In genomic region chr12:31655208-31655607, GRCh38 we compare ENCODE assay signal across 19 cellular contexts. TPM values are rescaled to one million over a fixed set of nuclear protein-coding genes. Genes with fewer than 3 reads are reported as not detected.
A peak's percentile ranks its signal among the peaks of the same experiment; 100 is the strongest.
DNase-seq lines count a peak whose midpoint lies in the region; ATAC-seq, FAIRE-seq and TF ChIP-seq lines count a peak whose summit lies in the region.
"Had no signal": no experiment of that assay in that cellular context is flagged by ENCODE, and none has a peak within 500 bp of the region (broad histone marks: within the 10 kb centered on the region; RNA-seq: fewer than 3 reads in every experiment).

No MANE protein-coding gene starts in this region.

- ATAC-seq in GM23338 (no peak), K562 (no peak), GM18858 (IDR thresholded peaks at IDR 0.05; ENCODE audit: unreplicated experiment) (no peak), right lobe of liver (no peak)
- ATAC-seq: A549, HepG2 had no signal

- no peak overlapping the region for H3K27ac Mint-ChIP-seq in GM23338
- H3K27ac Mint-ChIP-seq: CD4-positive, alpha-beta memory T cell; H9 had no signal

- peak; percentile 61 for DNase-seq in ELF-1 (ENCODE audit: low read depth, low spot score)
- no peak for DNase-seq in GM23338 (ENCODE audit: low spot score)
- DNase-seq in K562 (ENCODE audit: extremely low read depth in 1 of 4, low spot score in 3 of 4): no peak
- DNase-seq in right lobe of liver: no peak
- DNase-seq in amniotic stem cell (lab: John Stamatoyannopoulos, UW): no peak
- DNase-seq: BE2C; CD4-positive, alpha-beta memory T cell; DMS153; DMS79 treated with DMSO at 0.1 percent for 48 hours; EL; GDM1; GOT3; H9 had no signal

- in situ Hi-C loops in K562 (cut with MboI): loop anchor here (5.0 kb wide), 1 partner anchor 652 kb away; no protein-coding TSS in a partner anchor

- no peaks in the 10 kb centered on the region for H3K9me3 Mint-ChIP-seq in GM23338
- H3K9me3 Mint-ChIP-seq: CD4-positive, alpha-beta memory T cell; H9 had no signal

- H3F3A ChIP-seq in GM23338 (replicated peaks; ENCODE audit: low read depth): peaks cover 3% of the 10 kb centered on the region

- H3K36me3 ChIP-seq in GM23338 (ENCODE audit: insufficient read depth): no peaks in the 10 kb centered on the region
- H3K36me3 ChIP-seq in K562 (ENCODE audit: control insufficient read depth, insufficient read depth, low read length): no peaks in the 10 kb centered on the region
- H3K36me3 ChIP-seq in mesodermal cell (ENCODE audit: control insufficient read depth, insufficient read depth, low read length): no peaks in the 10 kb centered on the region
- no peaks in the 10 kb centered on the region for H3K36me3 ChIP-seq in right lobe of liver
- H3K36me3 ChIP-seq: BE2C had no signal

- CTCF ChIA-PET in K562 (lab: Yijun Ruan, JAX; ENCODE audit: low intra/inter-chr PET ratio): no interaction called here

- TF ChIP-seq EP300 in K562 (IDR thresholded peaks at IDR 0.05; ENCODE audit: low read length): no peak

- TF ChIP-seq RAD21 in K562 (CRISPR knock-in tag; conservative IDR thresholded peaks at IDR 0.05 in 1 of 2, IDR thresholded peaks at IDR 0.05 in 1 of 2): no peak

- no peaks in the 10 kb centered on the region for H3K36me3 Mint-ChIP-seq in GM23338 (ENCODE audit: low read depth)

- intact Hi-C loops in K562 (cut with micrococcal nuclease): loop anchor here (5.0 to 10.0 kb wide), 3 partner anchors 77 to 1100 kb away; partner anchors contain the start of gene YARS2
- intact Hi-C loops in right lobe of liver (cut with DNase I): no loop called here

- no peak for FAIRE-seq in K562 (lab: Jason Lieb, UNC)
- FAIRE-seq: A549, D721Med, HepG2 had no signal

- H3K27me3 Mint-ChIP-seq in GM23338 (ENCODE audit: insufficient read depth, low read depth, poor library complexity): peaks cover 8% of the 10 kb centered on the region
- H3K27me3 Mint-ChIP-seq: CD4-positive, alpha-beta memory T cell had no signal

- no peaks in the 10 kb centered on the region for H3K27me3 ChIP-seq in GM23338 (ENCODE audit: insufficient read depth)
- H3K27me3 ChIP-seq in K562 (ENCODE audit: control insufficient read depth in 2 of 2, insufficient read depth in 2 of 2, low read length in 2 of 2): no peaks in the 10 kb centered on the region
- no peaks in the 10 kb centered on the region for H3K27me3 ChIP-seq in right lobe of liver
- H3K27me3 ChIP-seq: BE2C had no signal

- H2AFZ ChIP-seq in GM23338: 0 out of 2 replicates have a peak overlapping the region, but pooled peaks have one; percentile 8
- peak overlapping the region; percentile 82 for H2AFZ ChIP-seq in K562 (ENCODE audit: low read depth, low read length)

- H3K9me3 ChIP-seq in K562 (replicated peaks; ENCODE audit: control insufficient read depth, insufficient read depth, low read depth, low read length): no peaks in the 10 kb centered on the region
- no peaks in the 10 kb centered on the region for H3K9me3 ChIP-seq in mesodermal cell (ENCODE audit: control insufficient read depth, low read length)
- H3K9me3 ChIP-seq in right lobe of liver: no peaks in the 10 kb centered on the region
- H3K9me3 ChIP-seq: A549, BE2C had no signal

- TF ChIP-seq POLR2A in K562 (conservative IDR thresholded peaks at IDR 0.05) (no peak), right lobe of liver (IDR thresholded peaks at IDR 0.05) (no peak)

- no TSS peak for BruUV-seq in K562 (replicated peaks; lab: Mats Ljungman, UMichigan)

- peaks cover 7% of the 10 kb centered on the region for H3K4me1 Mint-ChIP-seq in GM23338

- H3K9me1 ChIP-seq in K562 (ENCODE audit: control insufficient read depth, insufficient read depth, low read length): no peaks in the 10 kb centered on the region

- H3K4me3 ChIP-seq in GM23338 (no peak overlapping the region), K562 (no peak overlapping the region), mesodermal cell (ENCODE audit: extremely low read depth, insufficient read depth, low read length, poor library complexity, severe bottlenecking) (no peak overlapping the region), right lobe of liver (no peak overlapping the region)
- H3K4me3 ChIP-seq: A549 had no signal

- H4K20me1 ChIP-seq in GM23338 (replicated peaks; ENCODE audit: insufficient read depth): no peaks in the 10 kb centered on the region
- H4K20me1 ChIP-seq in K562 (replicated peaks; ENCODE audit: control insufficient read depth, insufficient read depth, low read length): no peaks in the 10 kb centered on the region

- no peaks in the 10 kb centered on the region for H3K9me2 ChIP-seq in GM23338 (ENCODE audit: insufficient read depth)

- 15% methylated on average over 4 of the region's 4 CpGs for WGBS in K562 (ENCODE audit: insufficient coverage, low coverage, missing lambda C conversion rate)
- 76 to 84% methylated on average over 4 of the region's 4 CpGs for WGBS in mesodermal cell (ENCODE audit: insufficient coverage in 2 of 2), 2 experiments
- 88% methylated on average over 4 of the region's 4 CpGs for WGBS in right lobe of liver (ENCODE audit: insufficient coverage, low coverage, low lambda C conversion rate, missing lambda C conversion rate)

- H3K4me2 ChIP-seq in GM23338: no peak overlapping the region
- no peak overlapping the region for H3K4me2 ChIP-seq in K562 (ENCODE audit: insufficient read depth, low read length)
- H3K4me2 ChIP-seq: A549 had no signal

- no peak overlapping the region for H3K27ac ChIP-seq in GM23338 (ENCODE audit: low read depth)
- no peak overlapping the region for H3K27ac ChIP-seq in K562 (ENCODE audit: extremely low read depth, low read depth, low read length)
- H3K27ac ChIP-seq in mesodermal cell (ENCODE audit: low read depth, low read length, severe bottlenecking): peak overlapping the region; percentile 41
- no peak overlapping the region for H3K27ac ChIP-seq in right lobe of liver
- H3K27ac ChIP-seq: A549, C4-2B had no signal

- no peak for TF ChIP-seq CTCF in GM23338 (conservative IDR thresholded peaks at IDR 0.05; ENCODE audit: low read depth in 2 of 2)
- TF ChIP-seq CTCF in K562 (IDR thresholded peaks at IDR 0.05 in 2 of 3, conservative IDR thresholded peaks at IDR 0.05 in 1 of 3; ENCODE audit: insufficient read depth in 2 of 3, low read depth in 1 of 3, low read length in 3 of 3): no peak
- no peak for TF ChIP-seq CTCF in right lobe of liver (IDR thresholded peaks at IDR 0.05)

- POLR2A ChIA-PET in K562 (lab: Yijun Ruan, JAX): no interaction called here

- H3K79me2 ChIP-seq in GM23338 (replicated peaks; ENCODE audit: insufficient read depth) (no peaks in the 10 kb centered on the region), K562 (ENCODE audit: control insufficient read depth, insufficient read depth, low read length) (no peaks in the 10 kb centered on the region)

- no peak overlapping the region for H3K9ac ChIP-seq in K562 (ENCODE audit: insufficient read depth in 1 of 2, low read depth in 2 of 2, low read length in 2 of 2)

- no peak overlapping the region for H3K4me3 Mint-ChIP-seq in GM23338
- H3K4me3 Mint-ChIP-seq: CD4-positive, alpha-beta memory T cell; H9 had no signal

- H3K4me1 ChIP-seq in GM23338 (ENCODE audit: insufficient read depth) (peaks cover 10% of the 10 kb centered on the region; the same call in 1 of the 2 replicates), K562 (replicated peaks in 1 of 2; ENCODE audit: control insufficient read depth in 2 of 2, insufficient read depth in 2 of 2, low read length in 2 of 2) (peaks cover 3 to 6% of the 10 kb centered on the region in 2 experiments; a peak in 3 of 5 replicates), mesodermal cell (ENCODE audit: control insufficient read depth, insufficient read depth, low read length, poor library complexity, severe bottlenecking) (peaks cover 8% of the 10 kb centered on the region), right lobe of liver (no peaks in the 10 kb centered on the region)

TF ChIP-seq in GM23338, 12 proteins besides CTCF, POLR2A, EP300 and RAD21 (continues in another document):
- TF ChIP-seq JUNB (IDR thresholded peaks at IDR 0.05; ENCODE audit: unreplicated experiment): no peak

TF ChIP-seq in K562, 482 proteins besides CTCF, POLR2A, EP300 and RAD21 (continues in another document):
- TF ChIP-seq PKNOX1 (IDR thresholded peaks at IDR 0.05) (peak; percentile 69), ESRRA (IDR thresholded peaks at IDR 0.05; ENCODE audit: borderline replicate concordance, low read depth) (no peak), HLTF (IDR thresholded peaks at IDR 0.05) (no peak)

RNA-seq across cellular contexts. Expression of gene ETFBKMT, which starts 4.3 kb away (rescaled TPM):
- total RNA-seq in GM23338 (2014; rRNA removed; shearing (Covaris generic)): 2.3 and 3.2 TPM in 2 replicates
- polyA plus RNA-seq in GM23338 (2016; fragmentation: Nextera tagmentation; extraction: Ambion mirVana) (0.79 and 0.87 TPM in 2 replicates), K562 (2011; rRNA removed) (0.96 and 1.0 TPM in 2 replicates), K562 (2014; fragmentation: Illumina TruSeq; extraction: Trizol) (0.73 and 0.77 TPM in 2 replicates), K562 (2014; fragmentation: Nextera tagmentation; extraction: Ambion mirVana) (1 to 10 TPM; 1.0 to 1.7 TPM), K562 (2014; rRNA removed) (0.69 and 0.82 TPM in 2 replicates)
- total RNA-seq in K562 (2011; cell fraction: chromatin; rRNA removed; ENCODE audit: low replicate concordance): 0.60 and 1.1 TPM in 2 replicates
- total RNA-seq in K562 (2011; cell fraction: nucleolus; rRNA removed): 0.83 and 1.2 TPM in 2 replicates
- total RNA-seq in K562 (2011; cell fraction: nucleoplasm; rRNA removed): 1.1 and 1.3 TPM in 2 replicates
- total RNA-seq in K562 (2014; rRNA removed) (0.37 and 0.68 TPM in 2 replicates), K562 (2014; rRNA removed; fragmentation: Illumina TruSeq; extraction: Trizol) (1.0 and 1.2 TPM in 2 replicates), K562 (2015; rRNA removed; fragmentation: Illumina TruSeq; extraction: Trizol) (0.18 and 0.53 TPM in 2 replicates), K562 (2021) (0.60 and 1.4 TPM in 2 replicates), right lobe of liver (1 to 10 TPM; 1.5 to 6.9 (median 4.1) TPM)
- polyA plus RNA-seq in K562 (2011; cell fraction: cytosol; rRNA removed): 0.39 and 0.52 TPM in 2 replicates
- 0.41 and 0.71 TPM in 2 replicates for polyA plus RNA-seq in K562 (2011; cell fraction: nucleus; rRNA removed)
- polyA plus RNA-seq in K562 (2012): 0.39 and 0.83 TPM in 2 replicates
- 0.88 and 1.3 TPM in 2 replicates for polyA minus RNA-seq in K562 (2011; rRNA and poly(A)+ RNA removed)
- polyA minus RNA-seq in K562 (2011; cell fraction: cytosol; rRNA and poly(A)+ RNA removed): 0.38 TPM in 1 of 2 replicates, not detected in the other
- 0.56 and 0.67 TPM in 2 replicates for polyA minus RNA-seq in K562 (2011; cell fraction: nucleus; rRNA and poly(A)+ RNA removed)
- 0.92 TPM for polyA plus RNA-seq in mesodermal cell (2013, experiment 1 of 2)
- polyA plus RNA-seq in mesodermal cell (2013, experiment 2 of 2): 1.3 TPM
